ENCODE assay signal across 12 cellular contexts in the genomic region with DNA sequence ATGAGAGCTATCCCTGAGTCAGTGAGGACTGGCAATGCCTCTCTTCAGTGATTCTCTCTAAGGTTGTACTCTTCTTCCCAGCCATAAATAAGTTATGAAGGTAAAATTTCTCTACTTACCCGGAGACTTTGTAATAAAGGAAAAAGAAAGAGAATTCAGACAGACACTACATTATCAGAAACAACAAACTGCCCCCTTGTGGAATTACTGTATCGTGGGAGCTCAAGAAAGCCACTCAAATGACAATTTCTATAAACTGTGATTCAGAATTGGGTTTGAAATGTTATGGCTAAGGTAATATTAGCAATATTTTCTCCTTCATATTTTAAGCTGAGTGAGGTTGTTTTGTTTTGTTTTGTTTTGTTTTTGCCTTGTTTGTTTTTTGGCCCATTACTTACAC.
DNase-seq lines count a peak whose midpoint lies in the region; ATAC-seq and TF ChIP-seq lines count a peak whose summit lies in the region.
"Had no signal": no experiment of that assay in that cellular context is flagged by ENCODE, and none has a peak within 500 bp of the region (broad histone marks: within the 10 kb centered on the region; RNA-seq: fewer than 3 reads in every experiment).

No MANE protein-coding gene starts in this region.

- no CpG with 5 or more reads among the region's 2 CpGs for WGBS in mesendoderm (ENCODE audit: extremely low coverage, insufficient coverage, low lambda C conversion rate)

- no peak overlapping the region for H2AFZ ChIP-seq in OCI-LY1 (ENCODE audit: low read length)

- H2AK5ac ChIP-seq in mesendoderm (ENCODE audit: low read length), result no peak overlapping the region

- no peaks in the 10 kb centered on the region for H3F3A ChIP-seq in OCI-LY1 (ENCODE audit: insufficient read depth, low read length)

- H3K9ac ChIP-seq in OCI-LY1 (ENCODE audit: low read length) (no peak overlapping the region), mesendoderm (ENCODE audit: low read length) (no peak overlapping the region)

- H3K9me3 ChIP-seq in OCI-LY1 (ENCODE audit: low read length), result no peaks in the 10 kb centered on the region
- H3K9me3 ChIP-seq: gastrocnemius medialis, MG63, neutrophil had no signal

- H3K56ac ChIP-seq in mesendoderm (ENCODE audit: low read length), result no peak overlapping the region

- no peak overlapping the region for H2BK120ac ChIP-seq in mesendoderm (ENCODE audit: low read depth, low read length)

- H3K18ac ChIP-seq in mesendoderm (ENCODE audit: low read length), result no peak overlapping the region

- H2BK15ac ChIP-seq in mesendoderm (replicated peaks; ENCODE audit: low read depth), result no peak overlapping the region

- TF ChIP-seq CTCF in OCI-LY1 (IDR thresholded peaks at IDR 0.05; ENCODE audit: low read length) (peak; percentile 35; the same call in 1 of the 2 replicates), fibroblast of mammary gland (conservative IDR thresholded peaks at IDR 0.05; ENCODE audit: control insufficient read depth, insufficient read depth, low read depth, low read length) (peak; percentile 64)

- H3K27ac ChIP-seq in OCI-LY1 (ENCODE audit: low read depth, low read length, poor library complexity, severe bottlenecking), result no peak overlapping the region
- H3K27ac ChIP-seq in mesendoderm (ENCODE audit: low read depth, low read length), result no peak overlapping the region
- H3K27ac ChIP-seq: gastrocnemius medialis, neutrophil had no signal

- H3K4me1 ChIP-seq in OCI-LY1 (ENCODE audit: insufficient read depth, low read length, severe bottlenecking), result no peaks in the 10 kb centered on the region
- no peaks in the 10 kb centered on the region for H3K4me1 ChIP-seq in mesendoderm (ENCODE audit: control insufficient read depth, low read depth, low read length)
- H3K4me1 ChIP-seq: gastrocnemius medialis had no signal

- peak; percentile 34 for DNase-seq in ACHN
- peak; percentile 44 for DNase-seq in ELR (ENCODE audit: low read depth)
- DNase-seq in fibroblast of mammary gland (ENCODE audit: low read depth), result peak; percentile 44
- no peak for DNase-seq in activated CD8-positive, alpha-beta memory T cell treated with anti-CD3 and anti-CD28 coated beads, Interleukin-2, amount 50 U/mL, for 4 hours
- no peak for DNase-seq in mesendoderm
- DNase-seq in NCI-H774 (lab: John Stamatoyannopoulos, UW), result no peak
- DNase-seq: activated effector memory CD4-positive, alpha-beta T cell treated with Interleukin-2 at 50 U/mL for 16 hours; gastrocnemius medialis; MG63 had no signal

- H3K79me2 ChIP-seq in OCI-LY1 (ENCODE audit: insufficient read depth, low read length) (no peaks in the 10 kb centered on the region), mesendoderm (ENCODE audit: control insufficient read depth, insufficient read depth, low read length) (no peaks in the 10 kb centered on the region)

- H3K27me3 ChIP-seq in OCI-LY1 (ENCODE audit: insufficient read depth, low read length), result no peaks in the 10 kb centered on the region
- no peaks in the 10 kb centered on the region for H3K27me3 ChIP-seq in mesendoderm (ENCODE audit: insufficient read depth, low read length, poor library complexity)
- H3K27me3 ChIP-seq: gastrocnemius medialis, MG63, neutrophil had no signal

- H3K4me2 ChIP-seq in OCI-LY1 (ENCODE audit: low read length) (no peak overlapping the region), mesendoderm (ENCODE audit: low read length) (no peak overlapping the region)

- no peak overlapping the region for H3K23ac ChIP-seq in mesendoderm (ENCODE audit: low read length)

- H2BK5ac ChIP-seq in mesendoderm (ENCODE audit: low read length), result no peak overlapping the region

- H3K4ac ChIP-seq in mesendoderm (ENCODE audit: low read depth, low read length), result no peak overlapping the region

- H4K5ac ChIP-seq in mesendoderm (ENCODE audit: low read length), result no peak overlapping the region

- no peaks in the 10 kb centered on the region for H3K79me1 ChIP-seq in mesendoderm (ENCODE audit: low read length)

- ATAC-seq in GM19452 (IDR thresholded peaks at IDR 0.05; ENCODE audit: unreplicated experiment), result no peak
- ATAC-seq: gastrocnemius medialis had no signal

- H3K36me3 ChIP-seq in OCI-LY1 (ENCODE audit: insufficient read depth, low read length), result no peaks in the 10 kb centered on the region
- no peaks in the 10 kb centered on the region for H3K36me3 ChIP-seq in mesendoderm (ENCODE audit: control insufficient read depth, insufficient read depth, low read length)
- H3K36me3 ChIP-seq: gastrocnemius medialis, MG63, neutrophil had no signal

- no peaks in the 10 kb centered on the region for H4K20me1 ChIP-seq in OCI-LY1 (ENCODE audit: insufficient read depth, low read length)

- in situ Hi-C loops in ACHN (cut with HindIII; ENCODE audit: low pct_ligation_motif_present, low pct_unique_long_range_greater_than_20kb, low sequenced_read_pairs), result no loop called here

- no peaks in the 10 kb centered on the region for H3K9me2 ChIP-seq in OCI-LY1 (ENCODE audit: low read depth, low read length)

- H3K4me3 ChIP-seq in OCI-LY1 (ENCODE audit: low read depth, low read length, poor library complexity, severe bottlenecking), result no peak overlapping the region
- H3K4me3 ChIP-seq in fibroblast of mammary gland (ENCODE audit: control insufficient read depth, low read depth, low read length), result no peak overlapping the region
- H3K4me3 ChIP-seq in mesendoderm (ENCODE audit: low read length), result no peak overlapping the region
- H3K4me3 ChIP-seq: gastrocnemius medialis, MG63 had no signal

- H4K8ac ChIP-seq in mesendoderm (ENCODE audit: low read depth, low read length), result no peak overlapping the region

Comparison
In these comparisons a context has a peak if more than half of its experiments do, and no peak if none do; other contexts are left out.
1. DNase-seq: peak in ACHN (single experiment), ELR (single experiment) and fibroblast of mammary gland (single experiment); none in activated CD8-positive, alpha-beta memory T cell treated with anti-CD3 and anti-CD28 coated beads, Interleukin-2, amount 50 U/mL, for 4 hours (single experiment), mesendoderm (single experiment) and NCI-H774 (single experiment).